In genomic region chr11:65112551-65113360, GRCh38 we compare ENCODE assay signal across 8 cellular contexts. TPM values are rescaled to one million over a fixed set of nuclear protein-coding genes. Genes with fewer than 3 reads are reported as not detected.
DNase-seq lines count a peak whose midpoint lies in the region; ATAC-seq lines count a peak whose summit lies in the region.

No MANE protein-coding gene starts in this region.

- no peak overlapping the region for H3K27ac ChIP-seq in duodenal mucosa (ENCODE audit: low read depth, low read length)

- H3K9me3 ChIP-seq in duodenal mucosa (ENCODE audit: control insufficient read depth in 1 of 2, low read length in 2 of 2): no peaks in the 10 kb centered on the region

- H3K4me1 ChIP-seq in duodenal mucosa (ENCODE audit: control insufficient read depth in 1 of 2, insufficient read depth in 2 of 2, low read length in 2 of 2): peaks cover 29 to 49% of the 10 kb centered on the region in 2 donors

- peak overlapping the region; percentile 73 to 80 for H3K9ac ChIP-seq in duodenal mucosa (ENCODE audit: low read depth in 1 of 2, low read length in 2 of 2)

- peak overlapping the region; percentile 74 to 76 for H3K4me3 ChIP-seq in duodenal mucosa (ENCODE audit: low read depth in 1 of 2, low read length in 2 of 2)

- peaks cover 6 to 22% of the 10 kb centered on the region in 2 donors for H3K36me3 ChIP-seq in duodenal mucosa (ENCODE audit: control insufficient read depth in 1 of 2, insufficient read depth in 2 of 2, low read length in 2 of 2)

- peak; percentile 46 to 56 for DNase-seq in AML-193 (lab: John Stamatoyannopoulos, UW)
- DNase-seq in NCI-H1105 treated with DMSO at 0.1 percent for 48 hours (lab: John Stamatoyannopoulos, UW): peak; percentile 38
- peak; percentile 82 for DNase-seq in activated CD4-positive, alpha-beta T cell treated with anti-CD3 and anti-CD28 coated beads for 48 hours
- DNase-seq in mesenteric fat pad (ENCODE audit: low spot score): peak; percentile 92
- peak; percentile 58 for DNase-seq in stimulated activated CD8-positive, alpha-beta memory T cell treated with anti-CD3 and anti-CD28 coated beads, Interleukin-4, amount 100 ng/mL, for 24 hours (ENCODE audit: low read depth)

- no peaks in the 10 kb centered on the region for H3K27me3 ChIP-seq in duodenal mucosa (ENCODE audit: control insufficient read depth in 1 of 2, insufficient read depth in 2 of 2, low read length in 2 of 2)

- peak; percentile 22 for ATAC-seq in GM18867 (IDR thresholded peaks at IDR 0.05; ENCODE audit: unreplicated experiment)
- ATAC-seq in GM18858 (IDR thresholded peaks at IDR 0.05; ENCODE audit: unreplicated experiment): no peak

RNA-seq across cellular contexts. Expression of gene TM7SF2, which starts 1.1 kb away (rescaled TPM):
- 22.1 TPM for total RNA-seq in mesenteric fat pad

RNA-seq across cellular contexts. Expression of gene ZNHIT2, which starts 4.7 kb away (rescaled TPM):
- total RNA-seq in mesenteric fat pad: 11.5 TPM

RNA-seq across cellular contexts. Expression of gene FAU, which starts 9.2 kb away (rescaled TPM):
- total RNA-seq in mesenteric fat pad: 617 TPM

RNA-seq across cellular contexts. Expression of gene MRPL49, which starts 9.4 kb away (rescaled TPM):
- 26.1 TPM for total RNA-seq in mesenteric fat pad

RNA-seq across cellular contexts. Expression of gene VPS51, which starts 16.7 kb away (rescaled TPM):
- 86.6 TPM for total RNA-seq in mesenteric fat pad

Comparison
In these comparisons a context has a peak if more than half of its experiments do, and no peak if none do; other contexts are left out.
1. DNase-seq: peak in every context shown above with its lines; median percentile 92 in mesenteric fat pad; 82 in activated CD4-positive, alpha-beta T cell treated with anti-CD3 and anti-CD28 coated beads for 48 hours; 58 in stimulated activated CD8-positive, alpha-beta memory T cell treated with anti-CD3 and anti-CD28 coated beads, Interleukin-4, amount 100 ng/mL, for 24 hours; 51 in AML-193; 38 in NCI-H1105 treated with DMSO at 0.1 percent for 48 hours.